ENCODE assay signal across 10 cellular contexts in the genomic region with DNA sequence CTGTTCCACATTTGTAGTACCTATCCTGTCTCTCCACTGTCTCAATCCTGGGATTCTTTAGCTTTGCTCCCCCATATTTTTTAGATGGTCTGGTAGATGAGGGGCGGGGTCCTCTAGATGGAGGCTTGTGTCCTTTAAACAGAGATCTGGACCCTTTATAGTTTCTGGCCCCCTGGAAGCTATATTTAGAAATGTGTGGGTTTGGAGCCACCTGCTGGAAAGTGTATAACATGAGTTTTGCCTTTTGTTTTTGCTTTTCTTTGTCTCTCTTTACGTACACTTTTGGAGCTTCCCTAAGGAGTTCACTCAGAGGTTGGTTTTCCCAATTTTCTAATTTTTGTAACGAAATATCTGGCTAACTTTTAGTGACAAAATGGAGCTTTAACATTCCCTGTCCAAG.
A peak's percentile ranks its signal among the peaks of the same experiment; 100 is the strongest.
DNase-seq lines count a peak whose midpoint lies in the region; ATAC-seq, FAIRE-seq and TF ChIP-seq lines count a peak whose summit lies in the region.
"Had no signal": no experiment of that assay in that cellular context is flagged by ENCODE, and none has a peak within 500 bp of the region (broad histone marks: within the 10 kb centered on the region; RNA-seq: fewer than 3 reads in every experiment).

No MANE protein-coding gene starts in this region.

- ATAC-seq in A549 (peak; percentile 57 to 60; a peak in 2 of 6 replicates), SK-N-SH treated with all-trans-retinoic acid at 6 μM for 48 hours (0 out of 3 replicates have a peak, but pooled peaks have one; percentile 48), psoas muscle (no peak)

- H3K4me3 ChIP-seq in A549 (no peak overlapping the region), HAP-1 (no peak overlapping the region), psoas muscle (no peak overlapping the region), uterus (no peak overlapping the region)

- in situ Hi-C loops in HAP-1 (cut with MboI; ENCODE audit: low sequenced_read_pairs), result loop anchor here (10.0 kb wide), 1 partner anchor 387 kb away; no protein-coding TSS in a partner anchor

- FAIRE-seq in A549 (lab: Jason Lieb, UNC), result no peak

- no peak for TF ChIP-seq POLR2A in A549 (IDR thresholded peaks at IDR 0.05; ENCODE audit: low read length)
- TF ChIP-seq POLR2A in uterus (IDR thresholded peaks at IDR 0.05), result no peak

- H3K9me3 ChIP-seq in A549, result peaks cover 15% of the 10 kb centered on the region; the same call in 1 of the 3 replicates
- H3K9me3 ChIP-seq in HAP-1, result peaks cover 4% of the 10 kb centered on the region; the same call in 1 of the 2 replicates
- no peaks in the 10 kb centered on the region for H3K9me3 ChIP-seq in psoas muscle
- H3K9me3 ChIP-seq in uterus, result peaks cover 0 to 13% of the 10 kb centered on the region in 2 donors

- POLR2A ChIA-PET in A549 (lab: Yijun Ruan, JAX), result no interaction called here

- H3K27me3 ChIP-seq in HAP-1 (ENCODE audit: low read depth) (no peaks in the 10 kb centered on the region), psoas muscle (ENCODE audit: insufficient read depth in 3 of 3, low read length in 2 of 3) (no peaks in the 10 kb centered on the region), uterus (no peaks in the 10 kb centered on the region)

- CTCF ChIA-PET in A549 (lab: Yijun Ruan, JAX), result interaction anchor here (0.6 to 5.3 kb wide), 29 partner anchors 9 to 878 kb away, joined by 3 to 45 read pairs (median 3); a partner anchor contains a TSS

- H3K36me3 ChIP-seq in HAP-1 (replicated peaks) (no peaks in the 10 kb centered on the region), psoas muscle (ENCODE audit: insufficient read depth in 1 of 2, low read depth in 1 of 2) (no peaks in the 10 kb centered on the region), uterus (no peaks in the 10 kb centered on the region)

- H3K4me1 ChIP-seq in A549 (no peaks in the 10 kb centered on the region), HAP-1 (no peaks in the 10 kb centered on the region), psoas muscle (no peaks in the 10 kb centered on the region), uterus (no peaks in the 10 kb centered on the region)

- H3K4me2 ChIP-seq in A549, result no peak overlapping the region

- peak; percentile 64 for TF ChIP-seq CTCF in A549 (IDR thresholded peaks at IDR 0.05)
- TF ChIP-seq CTCF in psoas muscle (IDR thresholded peaks at IDR 0.05), result no peak
- TF ChIP-seq CTCF in uterus (IDR thresholded peaks at IDR 0.05), result no peak

- no peak for DNase-seq in A549 (ENCODE audit: low read depth in 1 of 2, low spot score in 1 of 2)
- peak; percentile 53 to 57 for DNase-seq in HAP-1 (ENCODE audit: low spot score in 2 of 2)
- peak; percentile 19 for DNase-seq in glomerular visceral epithelial cell (ENCODE audit: extremely low spot score)
- no peak for DNase-seq in RKO (ENCODE audit: low spot score)
- no peak for DNase-seq in COLO829 (ENCODE audit: low spot score)
- DNase-seq in psoas muscle, result no peak
- DNase-seq in uterus, result no peak
- DNase-seq: activated CD4-positive, alpha-beta T cell treated with anti-CD3 and anti-CD28 coated beads for 4 hours; midbrain had no signal

- no peak for TF ChIP-seq EP300 in A549 (IDR thresholded peaks at IDR 0.05)

- H3K27ac ChIP-seq in A549 (no peak overlapping the region), psoas muscle (no peak overlapping the region), uterus (no peak overlapping the region)

- intact Hi-C loops in psoas muscle (cut with DNase I), result no loop called here
- intact Hi-C loops in uterus (cut with DNase I; ENCODE audit: low total_unique reads), result no loop called here

- peak; percentile 72 to 73 for TF ChIP-seq RAD21 in A549 (conservative IDR thresholded peaks at IDR 0.05 in 1 of 2, IDR thresholded peaks at IDR 0.05 in 1 of 2)

- WGBS in A549 (ENCODE audit: missing lambda C conversion rate), result 22% methylated on average over 3 of the region's 3 CpGs
- 79 to 85% (median 83%) methylated on average over 3 of the region's 3 CpGs for WGBS in psoas muscle, 3 donors

TF ChIP-seq in A549, 52 proteins besides CTCF, POLR2A, EP300 and RAD21:
- TF ChIP-seq, protein P1, sequence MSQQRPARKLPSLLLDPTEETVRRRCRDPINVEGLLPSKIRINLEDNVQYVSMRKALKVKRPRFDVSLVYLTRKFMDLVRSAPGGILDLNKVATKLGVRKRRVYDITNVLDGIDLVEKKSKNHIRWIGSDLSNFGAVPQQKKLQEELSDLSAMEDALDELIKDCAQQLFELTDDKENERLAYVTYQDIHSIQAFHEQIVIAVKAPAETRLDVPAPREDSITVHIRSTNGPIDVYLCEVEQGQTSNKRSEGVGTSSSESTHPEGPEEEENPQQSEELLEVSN (IDR thresholded peaks at IDR 0.05; ENCODE audit: borderline replicate concordance, low read depth), result no peak
- TF ChIP-seq, protein P2, sequence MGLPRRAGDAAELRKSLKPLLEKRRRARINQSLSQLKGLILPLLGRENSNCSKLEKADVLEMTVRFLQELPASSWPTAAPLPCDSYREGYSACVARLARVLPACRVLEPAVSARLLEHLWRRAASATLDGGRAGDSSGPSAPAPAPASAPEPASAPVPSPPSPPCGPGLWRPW (IDR thresholded peaks at IDR 0.05), result no peak
- peak; percentile 68 for TF ChIP-seq SMC3 (IDR thresholded peaks at IDR 0.05)
- TF ChIP-seq ZFP36 (IDR thresholded peaks at IDR 0.05; ENCODE audit: borderline replicate concordance, partially characterized antibody), result no peak
- TF ChIP-seq GATA3 (IDR thresholded peaks at IDR 0.05; ENCODE audit: borderline replicate concordance), result no peak
- no peak for TF ChIP-seq MAZ (IDR thresholded peaks at IDR 0.05; ENCODE audit: borderline replicate concordance, low read depth, low read length)
- no peak for TF ChIP-seq MAFK (IDR thresholded peaks at IDR 0.05; ENCODE audit: partially characterized antibody)
- TF ChIP-seq, protein P3, sequence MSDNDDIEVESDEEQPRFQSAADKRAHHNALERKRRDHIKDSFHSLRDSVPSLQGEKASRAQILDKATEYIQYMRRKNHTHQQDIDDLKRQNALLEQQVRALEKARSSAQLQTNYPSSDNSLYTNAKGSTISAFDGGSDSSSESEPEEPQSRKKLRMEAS (IDR thresholded peaks at IDR 0.05), result no peak
- TF ChIP-seq FOXS1 (CRISPR knock-in tag; IDR thresholded peaks at IDR 0.05), result no peak

TF ChIP-seq in SK-N-SH treated with all-trans-retinoic acid at 6 μM for 48 hours, 23 proteins besides CTCF, POLR2A, EP300 and RAD21 (continues in another document):
- TF ChIP-seq, protein P4, sequence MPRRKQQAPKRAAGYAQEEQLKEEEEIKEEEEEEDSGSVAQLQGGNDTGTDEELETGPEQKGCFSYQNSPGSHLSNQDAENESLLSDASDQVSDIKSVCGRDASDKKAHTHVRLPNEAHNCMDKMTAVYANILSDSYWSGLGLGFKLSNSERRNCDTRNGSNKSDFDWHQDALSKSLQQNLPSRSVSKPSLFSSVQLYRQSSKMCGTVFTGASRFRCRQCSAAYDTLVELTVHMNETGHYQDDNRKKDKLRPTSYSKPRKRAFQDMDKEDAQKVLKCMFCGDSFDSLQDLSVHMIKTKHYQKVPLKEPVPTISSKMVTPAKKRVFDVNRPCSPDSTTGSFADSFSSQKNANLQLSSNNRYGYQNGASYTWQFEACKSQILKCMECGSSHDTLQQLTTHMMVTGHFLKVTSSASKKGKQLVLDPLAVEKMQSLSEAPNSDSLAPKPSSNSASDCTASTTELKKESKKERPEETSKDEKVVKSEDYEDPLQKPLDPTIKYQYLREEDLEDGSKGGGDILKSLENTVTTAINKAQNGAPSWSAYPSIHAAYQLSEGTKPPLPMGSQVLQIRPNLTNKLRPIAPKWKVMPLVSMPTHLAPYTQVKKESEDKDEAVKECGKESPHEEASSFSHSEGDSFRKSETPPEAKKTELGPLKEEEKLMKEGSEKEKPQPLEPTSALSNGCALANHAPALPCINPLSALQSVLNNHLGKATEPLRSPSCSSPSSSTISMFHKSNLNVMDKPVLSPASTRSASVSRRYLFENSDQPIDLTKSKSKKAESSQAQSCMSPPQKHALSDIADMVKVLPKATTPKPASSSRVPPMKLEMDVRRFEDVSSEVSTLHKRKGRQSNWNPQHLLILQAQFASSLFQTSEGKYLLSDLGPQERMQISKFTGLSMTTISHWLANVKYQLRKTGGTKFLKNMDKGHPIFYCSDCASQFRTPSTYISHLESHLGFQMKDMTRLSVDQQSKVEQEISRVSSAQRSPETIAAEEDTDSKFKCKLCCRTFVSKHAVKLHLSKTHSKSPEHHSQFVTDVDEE (CRISPR knock-in tag; IDR thresholded peaks at IDR 0.05), result no peak
- TF ChIP-seq, protein P5, sequence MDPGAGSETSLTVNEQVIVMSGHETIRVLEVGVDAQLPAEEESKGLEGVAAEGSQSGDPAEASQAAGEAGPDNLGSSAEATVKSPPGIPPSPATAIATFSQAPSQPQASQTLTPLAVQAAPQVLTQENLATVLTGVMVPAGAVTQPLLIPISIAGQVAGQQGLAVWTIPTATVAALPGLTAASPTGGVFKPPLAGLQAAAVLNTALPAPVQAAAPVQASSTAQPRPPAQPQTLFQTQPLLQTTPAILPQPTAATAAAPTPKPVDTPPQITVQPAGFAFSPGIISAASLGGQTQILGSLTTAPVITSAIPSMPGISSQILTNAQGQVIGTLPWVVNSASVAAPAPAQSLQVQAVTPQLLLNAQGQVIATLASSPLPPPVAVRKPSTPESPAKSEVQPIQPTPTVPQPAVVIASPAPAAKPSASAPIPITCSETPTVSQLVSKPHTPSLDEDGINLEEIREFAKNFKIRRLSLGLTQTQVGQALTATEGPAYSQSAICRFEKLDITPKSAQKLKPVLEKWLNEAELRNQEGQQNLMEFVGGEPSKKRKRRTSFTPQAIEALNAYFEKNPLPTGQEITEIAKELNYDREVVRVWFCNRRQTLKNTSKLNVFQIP (CRISPR knock-in tag; IDR thresholded peaks at IDR 0.05; ENCODE audit: borderline replicate concordance, low read depth), result no peak
- TF ChIP-seq, protein P6, sequence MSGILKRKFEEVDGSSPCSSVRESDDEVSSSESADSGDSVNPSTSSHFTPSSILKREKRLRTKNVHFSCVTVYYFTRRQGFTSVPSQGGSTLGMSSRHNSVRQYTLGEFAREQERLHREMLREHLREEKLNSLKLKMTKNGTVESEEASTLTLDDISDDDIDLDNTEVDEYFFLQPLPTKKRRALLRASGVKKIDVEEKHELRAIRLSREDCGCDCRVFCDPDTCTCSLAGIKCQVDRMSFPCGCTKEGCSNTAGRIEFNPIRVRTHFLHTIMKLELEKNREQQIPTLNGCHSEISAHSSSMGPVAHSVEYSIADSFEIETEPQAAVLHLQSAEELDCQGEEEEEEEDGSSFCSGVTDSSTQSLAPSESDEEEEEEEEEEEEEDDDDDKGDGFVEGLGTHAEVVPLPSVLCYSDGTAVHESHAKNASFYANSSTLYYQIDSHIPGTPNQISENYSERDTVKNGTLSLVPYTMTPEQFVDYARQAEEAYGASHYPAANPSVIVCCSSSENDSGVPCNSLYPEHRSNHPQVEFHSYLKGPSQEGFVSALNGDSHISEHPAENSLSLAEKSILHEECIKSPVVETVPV (CRISPR knock-in tag; IDR thresholded peaks at IDR 0.05), result no peak
- TF ChIP-seq ESRRG (CRISPR knock-in tag; IDR thresholded peaks at IDR 0.05) (no peak), ISL1 (CRISPR knock-in tag; IDR thresholded peaks at IDR 0.05) (no peak), CSDC2 (CRISPR knock-in tag; IDR thresholded peaks at IDR 0.05) (no peak), TCF4 (CRISPR knock-in tag; IDR thresholded peaks at IDR 0.05; ENCODE audit: borderline replicate concordance) (no peak), PPARA (CRISPR knock-in tag; IDR thresholded peaks at IDR 0.05; ENCODE audit: borderline replicate concordance) (no peak), GLIS3 (CRISPR knock-in tag; IDR thresholded peaks at IDR 0.05) (no peak), ZFP30 (CRISPR knock-in tag; IDR thresholded peaks at IDR 0.05) (no peak)

Comparison
In these comparisons a context has a peak if more than half of its experiments do, and no peak if none do; other contexts are left out.
1. ATAC-seq: peak in A549 (2 of 2) and SK-N-SH treated with all-trans-retinoic acid at 6 μM for 48 hours (single experiment); none in psoas muscle (0 of 4).
2. DNase-seq: peak in HAP-1 (2 of 2) and glomerular visceral epithelial cell (single experiment); none in A549 (0 of 2), RKO (single experiment), COLO829 (single experiment), psoas muscle (0 of 2) and uterus (0 of 2).